ENCODE assay signal across 19 cellular contexts in genomic region chr5:147413266-147413665, GRCh38.
DNase-seq lines count a peak whose midpoint lies in the region; ATAC-seq and TF ChIP-seq lines count a peak whose summit lies in the region.
"Had no signal": no experiment of that assay in that cellular context is flagged by ENCODE, and none has a peak within 500 bp of the region (broad histone marks: within the 10 kb centered on the region; RNA-seq: fewer than 3 reads in every experiment).

No MANE protein-coding gene starts in this region.

- intact Hi-C loops in head of caudate nucleus (cut with DNase I) = no loop called here

- no peaks in the 10 kb centered on the region for H3K9me2 ChIP-seq in GM23338 (ENCODE audit: insufficient read depth)

- peak overlapping the region; percentile 3; the same call in 1 of the 2 replicates for H3K27ac ChIP-seq in GM23338 (ENCODE audit: low read depth)
- H3K27ac ChIP-seq in skeletal muscle tissue (ENCODE audit: low read depth, low read length) = peak overlapping the region; percentile 17
- H3K27ac ChIP-seq: C4-2B had no signal

- H3K4me3 Mint-ChIP-seq in GM23338 = no peak overlapping the region

- in situ Hi-C loops in astrocyte of the cerebellum (cut with HindIII; ENCODE audit: low sequenced_read_pairs) = no loop called here

- H3K4me2 ChIP-seq in GM23338 = no peak overlapping the region

- peaks cover 13% of the 10 kb centered on the region; the same call in 1 of the 2 replicates for H3F3A ChIP-seq in GM23338 (replicated peaks; ENCODE audit: low read depth)

- no peaks in the 10 kb centered on the region for H3K4me1 ChIP-seq in GM23338 (ENCODE audit: insufficient read depth)
- peaks cover 37 to 61% (median 40%) of the 10 kb centered on the region in 3 donors for H3K4me1 ChIP-seq in skeletal muscle tissue (ENCODE audit: control insufficient read depth in 3 of 3, insufficient read depth in 3 of 3, low read length in 3 of 3)

- H3K27me3 Mint-ChIP-seq in GM23338 (ENCODE audit: insufficient read depth, low read depth, poor library complexity) = peaks cover 2% of the 10 kb centered on the region

- H3K4me1 Mint-ChIP-seq in GM23338 = peaks cover 3% of the 10 kb centered on the region; the same call in 2 of the 3 replicates

- H3K36me3 ChIP-seq in GM23338 (ENCODE audit: insufficient read depth) (peaks cover 93% of the 10 kb centered on the region), skeletal muscle tissue (ENCODE audit: control insufficient read depth in 3 of 3, insufficient read depth in 3 of 3, low read length in 3 of 3) (peaks cover 2 to 14% (median 3%) of the 10 kb centered on the region in 3 donors)

- H3K36me3 Mint-ChIP-seq in GM23338 (ENCODE audit: low read depth) = peaks cover 97% of the 10 kb centered on the region

- no peak overlapping the region for H2AFZ ChIP-seq in GM23338

- H4K20me1 ChIP-seq in GM23338 (replicated peaks; ENCODE audit: insufficient read depth) = peaks cover 53% of the 10 kb centered on the region

- H3K27ac Mint-ChIP-seq in GM23338 = 0 out of 2 replicates have a peak overlapping the region, but pooled peaks have one; percentile 13

- H3K27me3 ChIP-seq in GM23338 (ENCODE audit: insufficient read depth) (no peaks in the 10 kb centered on the region), skeletal muscle tissue (ENCODE audit: control insufficient read depth in 3 of 3, insufficient read depth in 3 of 3, low read length in 3 of 3) (no peaks in the 10 kb centered on the region)

- DNase-seq in GM23338 (ENCODE audit: low spot score) (no peak), astrocyte of the cerebellum (ENCODE audit: low read depth) (peak; percentile 86), myocyte (ENCODE audit: low read depth) (peak; percentile 97), NCI-H1417 treated with DMSO at 0.1 percent for 48 hours (lab: John Stamatoyannopoulos, UW) (no peak), head of caudate nucleus (no peak), NK-92 (lab: John Stamatoyannopoulos, UW; ENCODE audit: unreplicated experiment) (no peak), DMS153 treated with DMSO at 0.1 percent for 48 hours (lab: John Stamatoyannopoulos, UW; ENCODE audit: unreplicated experiment) (no peak)
- DNase-seq: COR-L47, DMS53, H7, Karpas-422, NCI-H1436 treated with DMSO at 0.1 percent for 48 hours, NCI-H2081, NCI-H2227 treated with DMSO at 0.1 percent for 48 hours, NCI-H526 treated with DMSO at 0.1 percent for 48 hours, Right ventricle myocardium superior had no signal

- H3K4me3 ChIP-seq in GM23338 (no peak overlapping the region), astrocyte of the cerebellum (ENCODE audit: low read depth, low read length) (no peak overlapping the region), skeletal muscle tissue (ENCODE audit: low read length in 3 of 3) (no peak overlapping the region)

- H3K9me3 Mint-ChIP-seq in GM23338 = no peaks in the 10 kb centered on the region; the same call in 2 of the 3 replicates

- H3K79me2 ChIP-seq in GM23338 (replicated peaks; ENCODE audit: insufficient read depth) = peaks cover 32% of the 10 kb centered on the region

- ATAC-seq in GM23338 = no peak
- ATAC-seq: HepG2 had no signal

- no peaks in the 10 kb centered on the region for H3K9me3 ChIP-seq in skeletal muscle tissue (ENCODE audit: control insufficient read depth in 3 of 3, low read length in 3 of 3)

- no peak overlapping the region for H3K9ac ChIP-seq in skeletal muscle tissue (ENCODE audit: low read depth in 1 of 3, low read length in 3 of 3)

- TF ChIP-seq CTCF in GM23338 (conservative IDR thresholded peaks at IDR 0.05; ENCODE audit: low read depth in 2 of 2) (no peak), astrocyte of the cerebellum (IDR thresholded peaks at IDR 0.05; ENCODE audit: low read depth, low read length, missing control alignments) (no peak)

TF ChIP-seq in GM23338, 12 proteins besides CTCF, POLR2A, EP300 and RAD21 (continues in another document):
- no peak for TF ChIP-seq CREB1 (CRISPR knock-in tag; IDR thresholded peaks at IDR 0.05; ENCODE audit: low read depth)
- TF ChIP-seq ETS1 (IDR thresholded peaks at IDR 0.05) = no peak
- no peak for TF ChIP-seq REST (IDR thresholded peaks at IDR 0.05; ENCODE audit: unreplicated experiment)
- no peak for TF ChIP-seq NANOG (IDR thresholded peaks at IDR 0.05; ENCODE audit: borderline replicate concordance)
- TF ChIP-seq ZNF114 (CRISPR knock-in tag; IDR thresholded peaks at IDR 0.05) = no peak
- TF ChIP-seq STAT1 (IDR thresholded peaks at IDR 0.05; ENCODE audit: unreplicated experiment) = no peak
- TF ChIP-seq EZH2phosphoT487 (IDR thresholded peaks at IDR 0.05; ENCODE audit: unreplicated experiment) = no peak
- no peak for TF ChIP-seq JUNB (IDR thresholded peaks at IDR 0.05; ENCODE audit: unreplicated experiment)
- no peak for TF ChIP-seq POLR2AphosphoS5 (IDR thresholded peaks at IDR 0.05; ENCODE audit: low read depth)

Comparison
In these comparisons a context has a peak if more than half of its experiments do, and no peak if none do; other contexts are left out.
1. DNase-seq: peak in astrocyte of the cerebellum (single experiment) and myocyte (single experiment); none in GM23338 (single experiment), NCI-H1417 treated with DMSO at 0.1 percent for 48 hours (single experiment), head of caudate nucleus (0 of 42), NK-92 (single experiment) and DMS153 treated with DMSO at 0.1 percent for 48 hours (single experiment).